In genomic region chr17:34499576-34499975, GRCh38 we compare ENCODE assay signal across 11 cellular contexts.
A peak's percentile ranks its signal among the peaks of the same experiment; 100 is the strongest.
DNase-seq lines count a peak whose midpoint lies in the region; TF ChIP-seq lines count a peak whose summit lies in the region.
"Had no signal": no experiment of that assay in that cellular context is flagged by ENCODE, and none has a peak within 500 bp of the region (broad histone marks: within the 10 kb centered on the region; RNA-seq: fewer than 3 reads in every experiment).

No MANE protein-coding gene starts in this region.

- POLR2A ChIA-PET in activated CD4-positive, alpha-beta T cell treated with anti-CD3 and anti-CD28 coated beads, Interleukin-2, amount 10 ng/mL, durations not matched to agents 7 days and 5 days (lab: Charles Lee) = no interaction called here

- H3K9ac ChIP-seq in NT2/D1 (ENCODE audit: insufficient read length, low read depth) = no peak overlapping the region

- CTCF ChIA-PET in activated CD4-positive, alpha-beta T cell treated with anti-CD3 and anti-CD28 coated beads, Interleukin-2, amount 10 ng/mL, durations not matched to agents 7 days and 5 days (lab: Charles Lee) = interaction anchor here (0.8 kb wide), 1 partner anchor 44 kb away, joined by 3 read pairs; no protein-coding TSS in a partner anchor

- no peak for TF ChIP-seq CTCF in retinal pigment epithelial cell (conservative IDR thresholded peaks at IDR 0.05; ENCODE audit: low read depth, low read length)

- H3K36me3 Mint-ChIP-seq in activated CD4-positive, alpha-beta T cell treated with anti-CD3 and anti-CD28 coated beads, Interleukin-2, amount 10 ng/mL, durations not matched to agents 7 days and 5 days (ENCODE audit: low read depth) = no peaks in the 10 kb centered on the region

- no peaks in the 10 kb centered on the region for H3K4me1 ChIP-seq in NT2/D1 (ENCODE audit: insufficient read depth, insufficient read length)

- no peak for TF ChIP-seq POLR2A in erythroblast (IDR thresholded peaks at IDR 0.05; ENCODE audit: low read length)

- peaks cover 5% of the 10 kb centered on the region for H3K27me3 Mint-ChIP-seq in activated CD4-positive, alpha-beta T cell treated with anti-CD3 and anti-CD28 coated beads, Interleukin-2, amount 10 ng/mL, durations not matched to agents 7 days and 5 days

- H3K9me3 ChIP-seq in NT2/D1 (ENCODE audit: insufficient read depth, low read length) = no peaks in the 10 kb centered on the region

- H3K27me3 ChIP-seq in NT2/D1 (ENCODE audit: insufficient read depth, insufficient read length) = peaks cover 24% of the 10 kb centered on the region

- H3K4me3 ChIP-seq in NT2/D1 (ENCODE audit: insufficient read length, low read depth) (no peak overlapping the region), retinal pigment epithelial cell (ENCODE audit: low read length) (no peak overlapping the region)

- no peak overlapping the region for H3K4me3 Mint-ChIP-seq in activated CD4-positive, alpha-beta T cell treated with anti-CD3 and anti-CD28 coated beads, Interleukin-2, amount 10 ng/mL, durations not matched to agents 7 days and 5 days

- H3K36me3 ChIP-seq in NT2/D1 (ENCODE audit: insufficient read depth, insufficient read length, low read length) = no peaks in the 10 kb centered on the region

- no peaks in the 10 kb centered on the region for H3K4me1 Mint-ChIP-seq in activated CD4-positive, alpha-beta T cell treated with anti-CD3 and anti-CD28 coated beads, Interleukin-2, amount 10 ng/mL, durations not matched to agents 7 days and 5 days

- H3K27ac Mint-ChIP-seq in activated CD4-positive, alpha-beta T cell treated with anti-CD3 and anti-CD28 coated beads, Interleukin-2, amount 10 ng/mL, durations not matched to agents 7 days and 5 days = no peak overlapping the region

- DNase-seq in activated CD4-positive, alpha-beta T cell treated with anti-CD3 and anti-CD28 coated beads, Interleukin-2, amount 10 ng/mL, durations not matched to agents 7 days and 5 days = peak; percentile 39
- no peak for DNase-seq in activated CD4-positive, alpha-beta T cell treated with anti-CD3 and anti-CD28 coated beads for 1 hour
- DNase-seq in NT2/D1 (ENCODE audit: low read depth, low spot score) (peak; percentile 48), erythroblast (lab: John Stamatoyannopoulos, UW) (peak; percentile 27 to 35), retinal pigment epithelial cell (ENCODE audit: low read depth) (peak; percentile 5), midbrain (lab: John Stamatoyannopoulos, UW) (no peak), NCI-H1092 (lab: John Stamatoyannopoulos, UW) (no peak), DMS114 treated with DMSO at 0.1 percent for 48 hours (lab: John Stamatoyannopoulos, UW; ENCODE audit: unreplicated experiment) (no peak)
- DNase-seq: glutamatergic neuron, KG1, SHP77 had no signal

- H3K9me3 Mint-ChIP-seq in activated CD4-positive, alpha-beta T cell treated with anti-CD3 and anti-CD28 coated beads, Interleukin-2, amount 10 ng/mL, durations not matched to agents 7 days and 5 days = no peaks in the 10 kb centered on the region

Comparison
In these comparisons a context has a peak if more than half of its experiments do, and no peak if none do; other contexts are left out.
1. DNase-seq: peak in activated CD4-positive, alpha-beta T cell treated with anti-CD3 and anti-CD28 coated beads, Interleukin-2, amount 10 ng/mL, durations not matched to agents 7 days and 5 days (single experiment), NT2/D1 (single experiment), erythroblast (2 of 2) and retinal pigment epithelial cell (single experiment); none in activated CD4-positive, alpha-beta T cell treated with anti-CD3 and anti-CD28 coated beads for 1 hour (single experiment), midbrain (single experiment), NCI-H1092 (single experiment) and DMS114 treated with DMSO at 0.1 percent for 48 hours (single experiment).